Comparison of ENCODE assay signal across 2 cellular contexts in the genomic region with DNA sequence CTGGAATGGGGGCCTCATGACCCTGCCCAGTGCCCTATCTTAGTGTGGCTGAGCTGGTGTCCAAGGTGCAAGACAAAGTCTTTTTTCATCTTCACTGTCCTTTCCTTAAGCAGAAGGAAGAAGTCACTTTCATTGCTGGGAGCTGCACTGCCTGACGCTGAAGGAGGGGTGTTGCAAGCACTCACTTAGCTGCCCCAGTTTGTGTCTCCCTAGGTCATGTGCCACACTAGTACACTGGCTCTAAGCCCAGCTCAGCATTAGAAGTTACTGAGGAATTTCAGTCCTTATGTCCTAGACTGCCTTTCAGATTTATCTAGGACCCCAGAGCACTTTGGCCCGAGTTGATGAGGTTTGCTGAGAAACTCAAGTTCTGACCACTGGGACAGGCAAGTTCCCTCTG.
TF ChIP-seq lines count a peak whose summit lies in the region.

No MANE protein-coding gene starts in this region.

TF ChIP-seq in HepG2, 621 proteins besides CTCF, POLR2A, EP300 and RAD21:
- TF ChIP-seq ZNF451 (CRISPR knock-in tag; IDR thresholded peaks at IDR 0.05) (no peak), ARNTL (CRISPR knock-in tag; IDR thresholded peaks at IDR 0.05) (no peak)
TF ChIP-seq in HepG2: peak in this region for 0.

TF ChIP-seq in H1, 55 proteins besides CTCF, POLR2A, EP300 and RAD21:
- TF ChIP-seq SP4 (IDR thresholded peaks at IDR 0.05; ENCODE audit: low read length), result no peak
